Comparison of ENCODE assay signal across 25 cellular contexts in the genomic region with DNA sequence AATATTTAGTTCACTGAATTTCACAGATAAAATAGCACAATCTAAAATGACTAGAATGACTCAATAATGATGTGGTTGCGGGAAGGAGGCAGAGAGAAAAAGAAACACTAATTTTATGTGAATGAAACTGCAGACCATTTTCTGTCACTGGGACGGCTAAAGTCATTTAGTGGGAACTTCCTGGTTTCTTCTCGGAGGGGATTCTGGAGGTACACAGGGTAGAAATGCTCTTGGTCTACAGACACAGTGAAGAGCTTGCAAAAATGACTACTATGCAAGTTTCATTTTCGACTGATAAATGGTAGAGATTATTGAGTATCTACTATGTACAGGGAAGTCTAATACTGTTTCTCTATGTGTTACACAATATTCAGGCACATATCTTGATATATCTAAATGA.
DNase-seq lines count a peak whose midpoint lies in the region; ATAC-seq, FAIRE-seq and TF ChIP-seq lines count a peak whose summit lies in the region.
"Had no signal": no experiment of that assay in that cellular context is flagged by ENCODE, and none has a peak within 500 bp of the region (broad histone marks: within the 10 kb centered on the region; RNA-seq: fewer than 3 reads in every experiment).

No MANE protein-coding gene starts in this region.

- peak overlapping the region in 2 of 3 donors; percentile 47 to 67 for H3K27ac Mint-ChIP-seq in CD4-positive, CD25-positive, alpha-beta regulatory T cell
- H3K27ac Mint-ChIP-seq in CD8-positive, alpha-beta memory T cell = peak overlapping the region in 4 of 8 donors; percentile 0 to 86 (median 46)
- peak overlapping the region; percentile 61 for H3K27ac Mint-ChIP-seq in T-helper 1 cell treated with Interleukin-12 subunit alpha and Interleukin-12 subunit beta and Interleukin-4 antibody, amounts not matched to agents 30 μg/mL and 1 μg/mL, for 36 hours
- H3K27ac Mint-ChIP-seq: nephron; stimulated activated naive B cell treated with anti-CD40 and anti-IgM and Interleukin-4, amounts not matched to agents 10 μg/mL and 1 μg/mL and 100 μg/mL, for 72 hours had no signal

- FAIRE-seq in K562 (lab: Jason Lieb, UNC) (no peak), GM12892 (lab: Jason Lieb, UNC) (no peak)
- FAIRE-seq: endometrium had no signal

- peaks cover 0 to 1% (median 0%) of the 10 kb centered on the region in 7 donors for H3K9me3 Mint-ChIP-seq in CD4-positive, CD25-positive, alpha-beta regulatory T cell
- H3K9me3 Mint-ChIP-seq in CD8-positive, alpha-beta memory T cell = no peaks in the 10 kb centered on the region
- H3K9me3 Mint-ChIP-seq in T-helper 1 cell treated with Interleukin-12 subunit alpha and Interleukin-12 subunit beta and Interleukin-4 antibody, amounts not matched to agents 30 μg/mL and 1 μg/mL, for 36 hours = peaks cover 6% of the 10 kb centered on the region
- H3K9me3 Mint-ChIP-seq: nephron; stimulated activated naive B cell treated with anti-CD40 and anti-IgM and Interleukin-4, amounts not matched to agents 10 μg/mL and 1 μg/mL and 100 μg/mL, for 72 hours had no signal

- ATAC-seq in CD4-positive, CD25-positive, alpha-beta regulatory T cell (ENCODE audit: low read depth in 2 of 2) = no peak
- ATAC-seq in K562 = no peak
- ATAC-seq: left cardiac atrium; sciatic nerve; stimulated activated naive B cell treated with anti-CD40 and anti-IgM and Interleukin-4, amounts not matched to agents 10 μg/mL and 1 μg/mL and 100 μg/mL, for 72 hours had no signal

- no peak overlapping the region for H3K9ac ChIP-seq in K562 (ENCODE audit: insufficient read depth in 1 of 2, low read depth in 2 of 2, low read length in 2 of 2)
- H3K9ac ChIP-seq: parathyroid adenoma, SK-N-SH had no signal

- intact Hi-C loops in K562 (cut with micrococcal nuclease) = no loop called here

- no peaks in the 10 kb centered on the region for H3K9me1 ChIP-seq in K562 (ENCODE audit: control insufficient read depth, insufficient read depth, low read length)

- CTCF ChIA-PET in CD8-positive, alpha-beta memory T cell (lab: Charles Lee) = no interaction called here
- CTCF ChIA-PET in K562 (lab: Yijun Ruan, JAX; ENCODE audit: low intra/inter-chr PET ratio) = no interaction called here

- no peaks in the 10 kb centered on the region for H3K36me3 Mint-ChIP-seq in CD4-positive, CD25-positive, alpha-beta regulatory T cell
- peaks cover 0 to 4% (median 3%) of the 10 kb centered on the region in 3 donors for H3K36me3 Mint-ChIP-seq in CD8-positive, alpha-beta memory T cell
- H3K36me3 Mint-ChIP-seq in T-helper 1 cell treated with Interleukin-12 subunit alpha and Interleukin-12 subunit beta and Interleukin-4 antibody, amounts not matched to agents 30 μg/mL and 1 μg/mL, for 36 hours (ENCODE audit: low read depth) = peaks cover 15% of the 10 kb centered on the region

- 66% methylated on average over 4 of the region's 4 CpGs for WGBS in K562 (ENCODE audit: insufficient coverage, low coverage, missing lambda C conversion rate)

- H3K4me1 ChIP-seq in CD4-positive, CD25-positive, alpha-beta regulatory T cell (ENCODE audit: control insufficient read depth, insufficient read depth, low read length, poor library complexity, severe bottlenecking) = peaks cover 17% of the 10 kb centered on the region
- peaks cover 70% of the 10 kb centered on the region for H3K4me1 ChIP-seq in CD8-positive, alpha-beta memory T cell (ENCODE audit: insufficient read depth, low read length)
- H3K4me1 ChIP-seq in K562 (replicated peaks in 1 of 2; ENCODE audit: control insufficient read depth in 2 of 2, insufficient read depth in 2 of 2, low read length in 2 of 2) = no peaks in the 10 kb centered on the region
- peaks cover 0 to 13% of the 10 kb centered on the region in 2 donors for H3K4me1 ChIP-seq in right atrium auricular region
- H3K4me1 ChIP-seq: colonic mucosa, parathyroid adenoma had no signal

- H3K27me3 ChIP-seq in CD4-positive, CD25-positive, alpha-beta regulatory T cell (ENCODE audit: control insufficient read depth, insufficient read depth, low read length) = no peaks in the 10 kb centered on the region
- H3K27me3 ChIP-seq in CD8-positive, alpha-beta memory T cell (ENCODE audit: insufficient read depth, low read length, poor library complexity, severe bottlenecking) = no peaks in the 10 kb centered on the region
- no peaks in the 10 kb centered on the region for H3K27me3 ChIP-seq in K562 (ENCODE audit: control insufficient read depth in 2 of 2, insufficient read depth in 2 of 2, low read length in 2 of 2)
- no peaks in the 10 kb centered on the region for H3K27me3 ChIP-seq in right atrium auricular region
- H3K27me3 ChIP-seq in MG63 = no peaks in the 10 kb centered on the region
- H3K27me3 ChIP-seq: colonic mucosa, tibial artery had no signal

- H3K27me3 Mint-ChIP-seq in CD4-positive, CD25-positive, alpha-beta regulatory T cell = no peaks in the 10 kb centered on the region
- H3K27me3 Mint-ChIP-seq in CD8-positive, alpha-beta memory T cell = no peaks in the 10 kb centered on the region
- no peaks in the 10 kb centered on the region for H3K27me3 Mint-ChIP-seq in T-helper 1 cell treated with Interleukin-12 subunit alpha and Interleukin-12 subunit beta and Interleukin-4 antibody, amounts not matched to agents 30 μg/mL and 1 μg/mL, for 36 hours (ENCODE audit: low read depth)
- H3K27me3 Mint-ChIP-seq: stimulated activated naive B cell treated with anti-CD40 and anti-IgM and Interleukin-4, amounts not matched to agents 10 μg/mL and 1 μg/mL and 100 μg/mL, for 72 hours had no signal

- in situ Hi-C loops in K562 (cut with MboI) = no loop called here

- H3K4me3 Mint-ChIP-seq in CD4-positive, CD25-positive, alpha-beta regulatory T cell = peak overlapping the region in 2 of 4 donors; percentile 39 to 61
- H3K4me3 Mint-ChIP-seq in CD8-positive, alpha-beta memory T cell = peak overlapping the region in 5 of 7 donors; percentile 48 to 76 (median 53)
- H3K4me3 Mint-ChIP-seq in T-helper 1 cell treated with Interleukin-12 subunit alpha and Interleukin-12 subunit beta and Interleukin-4 antibody, amounts not matched to agents 30 μg/mL and 1 μg/mL, for 36 hours = peak overlapping the region; percentile 14
- H3K4me3 Mint-ChIP-seq: nephron; stimulated activated naive B cell treated with anti-CD40 and anti-IgM and Interleukin-4, amounts not matched to agents 10 μg/mL and 1 μg/mL and 100 μg/mL, for 72 hours had no signal

- BruUV-seq in K562 (replicated peaks; lab: Mats Ljungman, UMichigan) = no TSS peak

- H4K20me1 ChIP-seq in K562 (replicated peaks; ENCODE audit: control insufficient read depth, insufficient read depth, low read length) = no peaks in the 10 kb centered on the region

- POLR2A ChIA-PET in CD8-positive, alpha-beta memory T cell (lab: Charles Lee) = interaction anchor here (0.6 kb wide), 1 partner anchor 55 kb away, joined by 6 read pairs; no protein-coding TSS in a partner anchor
- POLR2A ChIA-PET in K562 (lab: Yijun Ruan, JAX) = no interaction called here

- no peak for TF ChIP-seq RAD21 in K562 (CRISPR knock-in tag; conservative IDR thresholded peaks at IDR 0.05 in 1 of 2, IDR thresholded peaks at IDR 0.05 in 1 of 2)

- no peaks in the 10 kb centered on the region for H3K9me3 ChIP-seq in CD4-positive, CD25-positive, alpha-beta regulatory T cell (ENCODE audit: control insufficient read depth in 2 of 2, low read length in 2 of 2)
- H3K9me3 ChIP-seq in CD8-positive, alpha-beta memory T cell (ENCODE audit: low read length) = no peaks in the 10 kb centered on the region
- H3K9me3 ChIP-seq in K562 (replicated peaks; ENCODE audit: control insufficient read depth, insufficient read depth, low read depth, low read length) = no peaks in the 10 kb centered on the region
- H3K9me3 ChIP-seq in right atrium auricular region = no peaks in the 10 kb centered on the region
- no peaks in the 10 kb centered on the region for H3K9me3 ChIP-seq in MG63
- H3K9me3 ChIP-seq: colonic mucosa, SK-N-SH, tibial artery had no signal

- TF ChIP-seq POLR2A in K562 (conservative IDR thresholded peaks at IDR 0.05) (no peak), GM12892 (IDR thresholded peaks at IDR 0.05; ENCODE audit: low read depth, low read length) (no peak)

- TF ChIP-seq CTCF in K562 (IDR thresholded peaks at IDR 0.05 in 2 of 3, conservative IDR thresholded peaks at IDR 0.05 in 1 of 3; ENCODE audit: insufficient read depth in 2 of 3, low read depth in 1 of 3, low read length in 3 of 3) (no peak), right atrium auricular region (IDR thresholded peaks at IDR 0.05) (no peak)

- H3K36me3 ChIP-seq in CD4-positive, CD25-positive, alpha-beta regulatory T cell (ENCODE audit: control insufficient read depth, insufficient read depth, low read length) = no peaks in the 10 kb centered on the region
- H3K36me3 ChIP-seq in CD8-positive, alpha-beta memory T cell (ENCODE audit: insufficient read depth, low read length) = no peaks in the 10 kb centered on the region
- no peaks in the 10 kb centered on the region for H3K36me3 ChIP-seq in K562 (ENCODE audit: control insufficient read depth, insufficient read depth, low read length)
- no peaks in the 10 kb centered on the region for H3K36me3 ChIP-seq in right atrium auricular region
- no peaks in the 10 kb centered on the region for H3K36me3 ChIP-seq in MG63
- H3K36me3 ChIP-seq: colonic mucosa, tibial artery had no signal

- no peak overlapping the region for H3K27ac ChIP-seq in CD4-positive, CD25-positive, alpha-beta regulatory T cell (ENCODE audit: insufficient read depth, low read length, poor library complexity, severe bottlenecking)
- H3K27ac ChIP-seq in CD8-positive, alpha-beta memory T cell (ENCODE audit: low read depth, low read length) = no peak overlapping the region
- no peak overlapping the region for H3K27ac ChIP-seq in K562 (ENCODE audit: extremely low read depth, low read depth, low read length)
- H3K27ac ChIP-seq in right atrium auricular region = no peak overlapping the region
- H3K27ac ChIP-seq: colonic mucosa, parathyroid adenoma, RWPE1, tibial artery had no signal

- no peak overlapping the region for H3K4me2 ChIP-seq in K562 (ENCODE audit: insufficient read depth, low read length)
- H3K4me2 ChIP-seq: SK-N-SH had no signal

- H3K79me2 ChIP-seq in K562 (ENCODE audit: control insufficient read depth, insufficient read depth, low read length) = no peaks in the 10 kb centered on the region
- H3K79me2 ChIP-seq: parathyroid adenoma had no signal

- TF ChIP-seq EP300 in K562 (IDR thresholded peaks at IDR 0.05; ENCODE audit: low read length) = no peak

- no peak overlapping the region for H2AFZ ChIP-seq in K562 (ENCODE audit: low read depth, low read length)
- H2AFZ ChIP-seq: parathyroid adenoma had no signal

- H3K4me3 ChIP-seq in CD4-positive, CD25-positive, alpha-beta regulatory T cell (ENCODE audit: low read depth, low read length) = peak overlapping the region; percentile 69
- H3K4me3 ChIP-seq in CD8-positive, alpha-beta memory T cell (ENCODE audit: low read length) = no peak overlapping the region
- H3K4me3 ChIP-seq in K562 (no peak overlapping the region), right atrium auricular region (no peak overlapping the region), MG63 (no peak overlapping the region)
- H3K4me3 ChIP-seq: colonic mucosa, tibial artery had no signal

- H3K4me1 Mint-ChIP-seq in CD4-positive, CD25-positive, alpha-beta regulatory T cell = peaks cover 21 to 66% (median 49%) of the 10 kb centered on the region in 4 donors
- peaks cover 46 to 68% (median 61%) of the 10 kb centered on the region in 3 donors for H3K4me1 Mint-ChIP-seq in CD8-positive, alpha-beta memory T cell
- peaks cover 56% of the 10 kb centered on the region for H3K4me1 Mint-ChIP-seq in T-helper 1 cell treated with Interleukin-12 subunit alpha and Interleukin-12 subunit beta and Interleukin-4 antibody, amounts not matched to agents 30 μg/mL and 1 μg/mL, for 36 hours (ENCODE audit: low read depth)

- DNase-seq in CD4-positive, CD25-positive, alpha-beta regulatory T cell = peak in 1 of 3 donors; percentile 41
- no peak for DNase-seq in CD8-positive, alpha-beta memory T cell
- DNase-seq in K562 (ENCODE audit: extremely low read depth in 1 of 4, low spot score in 3 of 4) = no peak
- DNase-seq in right atrium auricular region (ENCODE audit: low spot score) = no peak
- DNase-seq in MG63 = no peak
- DNase-seq in GM12892 (ENCODE audit: insufficient read length) = no peak
- DNase-seq: activated CD4-positive, CD25-positive, alpha-beta regulatory T cell treated with anti-CD3 and anti-CD28 coated beads, Interleukin-2, amount 50 U/mL, for 72 hours; colonic mucosa; DMS79; glutamatergic neuron; H7; left cardiac atrium; mesendoderm; NCI-H1436 treated with DMSO at 0.1 percent for 48 hours; NCI-H524; SK-N-SH; stimulated activated naive B cell treated with anti-CD40 and anti-IgM and Interleukin-4, amounts not matched to agents 10 μg/mL and 1 μg/mL and 100 μg/mL, for 72 hours; T1000; tibial artery had no signal
